8 cellular contexts compared by ENCODE assay signal in genomic region chr15:90352109-90352893, GRCh38. TPM values are rescaled to one million over a fixed set of nuclear protein-coding genes. Genes with fewer than 3 reads are reported as not detected.
A peak's percentile ranks its signal among the peaks of the same experiment; 100 is the strongest.
DNase-seq lines count a peak whose midpoint lies in the region; ATAC-seq, FAIRE-seq and TF ChIP-seq lines count a peak whose summit lies in the region.

Gene ZNF774 (plus strand): TSS chr15:90352284. CDS start chr15:90354661, 2,377 bp downstream.

- ATAC-seq in HG02870 (IDR thresholded peaks at IDR 0.05; ENCODE audit: unreplicated experiment): peak; percentile 99
- ATAC-seq in T-cell (replicated peaks in 1 of 4): peak; percentile 99
- peak; percentile 94 to 98 (median 97) for ATAC-seq in psoas muscle

- no peaks in the 10 kb centered on the region for H3K9me3 Mint-ChIP-seq in T-cell

- FAIRE-seq in urothelium cell line (lab: Jason Lieb, UNC): no peak

- in situ Hi-C loops in GM13977 (cut with MboI; ENCODE audit: low pct_unique_long_range_greater_than_20kb, low sequenced_read_pairs, unreplicated experiment): no loop called here

- DNase-seq in GM13977 (ENCODE audit: low spot score) (peak; percentile 99), NCI-H146 (lab: John Stamatoyannopoulos, UW) (peak; percentile 93), T-cell (peak; percentile 70 to 92 (median 86)), amniotic stem cell (lab: John Stamatoyannopoulos, UW) (peak; percentile 81), right atrium auricular region (ENCODE audit: low spot score) (peak; percentile 91), psoas muscle (peak; percentile 90 to 96), urothelium cell line (ENCODE audit: low spot score) (peak; percentile 98)

- 0 to 2% (median 1%) methylated on average over 52 to 53 of the region's 53 CpGs for WGBS in psoas muscle, 3 donors

- peak within 1 kb of the TSS in 1 of 2 donors; percentile 39 for H3K27ac Mint-ChIP-seq in T-cell

- H3K4me1 Mint-ChIP-seq in T-cell: peaks cover 6 to 10% (median 7%) of the 10 kb centered on the region in 3 donors

- TF ChIP-seq CTCF in GM13977 (IDR thresholded peaks at IDR 0.05; ENCODE audit: extremely low read depth, insufficient read depth, missing control alignments): no peak
- TF ChIP-seq CTCF in right atrium auricular region (IDR thresholded peaks at IDR 0.05): no peak
- no peak for TF ChIP-seq CTCF in psoas muscle (IDR thresholded peaks at IDR 0.05)

- H3K27me3 ChIP-seq in right atrium auricular region: no peaks in the 10 kb centered on the region
- no peaks in the 10 kb centered on the region for H3K27me3 ChIP-seq in psoas muscle (ENCODE audit: insufficient read depth in 3 of 3, low read length in 2 of 3)

- CTCF ChIA-PET in T-cell (lab: Charles Lee): interaction anchor here in 1 of 2 donors (1.0 to 1.6 kb wide), 2 partner anchors 10 to 33 kb away, joined by 3 to 6 read pairs; no protein-coding TSS in a partner anchor

- H3K27ac ChIP-seq in right atrium auricular region (peak within 1 kb of the TSS; percentile 67 to 80), psoas muscle (peak within 1 kb of the TSS; percentile 95)

- H3K9me3 ChIP-seq in right atrium auricular region (no peaks in the 10 kb centered on the region), psoas muscle (no peaks in the 10 kb centered on the region)

- H3K36me3 ChIP-seq in right atrium auricular region (no peaks in the 10 kb centered on the region), psoas muscle (ENCODE audit: insufficient read depth in 1 of 2, low read depth in 1 of 2) (peaks cover 4 to 28% of the 10 kb centered on the region in 2 donors)

- H3K4me1 ChIP-seq in right atrium auricular region (peaks cover 0 to 11% of the 10 kb centered on the region in 2 donors), psoas muscle (no peaks in the 10 kb centered on the region)

- intact Hi-C loops in psoas muscle (cut with DNase I): no loop called here

- H3K27me3 Mint-ChIP-seq in T-cell: no peaks in the 10 kb centered on the region

- POLR2A ChIA-PET in T-cell (lab: Charles Lee): interaction anchor here in 1 of 2 donors (0.6 kb wide), 1 partner anchor 22 kb away, joined by 4 read pairs; no protein-coding TSS in a partner anchor

- no peaks in the 10 kb centered on the region for H3K36me3 Mint-ChIP-seq in T-cell

- H3K4me3 ChIP-seq in right atrium auricular region (peak within 1 kb of the TSS; percentile 70 to 84), psoas muscle (peak within 1 kb of the TSS; percentile 86)

- H3K4me3 Mint-ChIP-seq in T-cell: peak within 1 kb of the TSS; percentile 83 to 91 (median 87)

RNA-seq across cellular contexts. Expression of gene ZNF774, which starts in this region (rescaled TPM):
- total RNA-seq in T-cell (under 1 TPM; 0.61 to 0.85 (median 0.70) TPM), right atrium auricular region (1 to 10 TPM; 3.7 to 4.3 TPM), psoas muscle (10 to 100 TPM in 2 of 4 donors, 1 to 10 TPM in 2; 7.6 to 19.6 (median 11.8) TPM)
- 1 to 10 TPM; 2.8 to 7.9 (median 4.3) TPM for polyA plus RNA-seq in psoas muscle

Comparison
In these comparisons a context has a peak if more than half of its experiments do, and no peak if none do; other contexts are left out.
1. Peak in every context shown above with its lines: DNase-seq, ATAC-seq, H3K4me3 ChIP-seq and H3K27ac ChIP-seq.
2. Peak in DNase-seq and ATAC-seq in T-cell; RNA of the gene not detected or under 1 TPM.